ENCODE assay signal across 9 cellular contexts in genomic region chr2:234840336-234840735, GRCh38.
A peak's percentile ranks its signal among the peaks of the same experiment; 100 is the strongest.
DNase-seq lines count a peak whose midpoint lies in the region; FAIRE-seq and TF ChIP-seq lines count a peak whose summit lies in the region.
"Had no signal": no experiment of that assay in that cellular context is flagged by ENCODE, and none has a peak within 500 bp of the region (broad histone marks: within the 10 kb centered on the region; RNA-seq: fewer than 3 reads in every experiment).

No MANE protein-coding gene starts in this region.

- CTCF ChIA-PET in CD8-positive, alpha-beta memory T cell (lab: Charles Lee), result no interaction called here

- intact Hi-C loops in activated T-helper 2 cell treated with anti-CD3 and anti-CD28 coated beads, Interferon-gamma antibody, Interleukin-2, Interleukin-4, amounts not matched to agents 10 μg/mL and 5 μg/mL and 100 μg/mL, durations not matched to agents 14 hours and 24 hours and 36 hours (cut with micrococcal nuclease), result no loop called here

- H3K27ac ChIP-seq in CD8-positive, alpha-beta memory T cell (ENCODE audit: low read depth, low read length), result no peak overlapping the region
- H3K27ac ChIP-seq: 22Rv1 had no signal

- DNase-seq in DMS 273 (lab: John Stamatoyannopoulos, UW; ENCODE audit: unreplicated experiment) (peak; percentile 38), DMS 273 treated with DMSO at 0.1 percent for 48 hours (lab: John Stamatoyannopoulos, UW) (no peak), bronchial epithelial cell (ENCODE audit: low read depth) (peak; percentile 82), kidney glomerular epithelial cell (lab: John Stamatoyannopoulos, UW) (peak; percentile 99), type B pancreatic cell (ENCODE audit: extremely low spot score, unreplicated experiment) (no peak)
- no peak for DNase-seq in stimulated activated CD4-positive, alpha-beta T cell treated with anti-CD3 and anti-CD28 coated beads, Interleukin-2, amount 100 ng/mL, for 24 hours
- DNase-seq in CD8-positive, alpha-beta memory T cell, result no peak
- no peak for DNase-seq in activated T-helper 2 cell treated with anti-CD3 and anti-CD28 coated beads, Interferon-gamma antibody, Interleukin-2, Interleukin-4, amounts not matched to agents 10 μg/mL and 5 μg/mL and 100 μg/mL, durations not matched to agents 14 hours and 24 hours and 36 hours (ENCODE audit: low spot score)

- no peak overlapping the region for H3K4me3 ChIP-seq in bronchial epithelial cell (ENCODE audit: low read depth, low read length)
- no peak overlapping the region for H3K4me3 ChIP-seq in CD8-positive, alpha-beta memory T cell (ENCODE audit: low read length)

- no peaks in the 10 kb centered on the region for H3K27me3 ChIP-seq in bronchial epithelial cell (ENCODE audit: control insufficient read depth, insufficient read depth, low read length)
- no peaks in the 10 kb centered on the region for H3K27me3 ChIP-seq in CD8-positive, alpha-beta memory T cell (ENCODE audit: insufficient read depth, low read length, poor library complexity, severe bottlenecking)

- no peaks in the 10 kb centered on the region for H3K4me1 ChIP-seq in CD8-positive, alpha-beta memory T cell (ENCODE audit: insufficient read depth, low read length)

- no peak for TF ChIP-seq CTCF in bronchial epithelial cell (IDR thresholded peaks at IDR 0.05; ENCODE audit: insufficient read depth, low read length, severe bottlenecking)
- TF ChIP-seq CTCF in type B pancreatic cell (conservative IDR thresholded peaks at IDR 0.05), result no peak

- peak overlapping the region; percentile 74 for H3K27ac Mint-ChIP-seq in type B pancreatic cell
- H3K27ac Mint-ChIP-seq in CD8-positive, alpha-beta memory T cell, result no peak overlapping the region
- no peak overlapping the region for H3K27ac Mint-ChIP-seq in activated T-helper 2 cell treated with anti-CD3 and anti-CD28 coated beads, Interferon-gamma antibody, Interleukin-2, Interleukin-4, amounts not matched to agents 10 μg/mL and 5 μg/mL and 100 μg/mL, durations not matched to agents 14 hours and 24 hours and 36 hours

- H3K27me3 Mint-ChIP-seq in type B pancreatic cell, result no peaks in the 10 kb centered on the region
- peaks cover 0 to 32% of the 10 kb centered on the region in 2 donors for H3K27me3 Mint-ChIP-seq in CD8-positive, alpha-beta memory T cell
- no peaks in the 10 kb centered on the region for H3K27me3 Mint-ChIP-seq in activated T-helper 2 cell treated with anti-CD3 and anti-CD28 coated beads, Interferon-gamma antibody, Interleukin-2, Interleukin-4, amounts not matched to agents 10 μg/mL and 5 μg/mL and 100 μg/mL, durations not matched to agents 14 hours and 24 hours and 36 hours (ENCODE audit: low read depth)

- no peak for FAIRE-seq in bronchial epithelial cell (lab: Jason Lieb, UNC)

- peaks cover 5% of the 10 kb centered on the region for H3K36me3 Mint-ChIP-seq in type B pancreatic cell
- H3K36me3 Mint-ChIP-seq in CD8-positive, alpha-beta memory T cell, result no peaks in the 10 kb centered on the region
- no peaks in the 10 kb centered on the region for H3K36me3 Mint-ChIP-seq in activated T-helper 2 cell treated with anti-CD3 and anti-CD28 coated beads, Interferon-gamma antibody, Interleukin-2, Interleukin-4, amounts not matched to agents 10 μg/mL and 5 μg/mL and 100 μg/mL, durations not matched to agents 14 hours and 24 hours and 36 hours (ENCODE audit: low read depth)

- POLR2A ChIA-PET in CD8-positive, alpha-beta memory T cell (lab: Charles Lee), result no interaction called here

- peak overlapping the region; percentile 69 for H3K4me3 Mint-ChIP-seq in type B pancreatic cell
- no peak overlapping the region for H3K4me3 Mint-ChIP-seq in CD8-positive, alpha-beta memory T cell
- H3K4me3 Mint-ChIP-seq in activated T-helper 2 cell treated with anti-CD3 and anti-CD28 coated beads, Interferon-gamma antibody, Interleukin-2, Interleukin-4, amounts not matched to agents 10 μg/mL and 5 μg/mL and 100 μg/mL, durations not matched to agents 14 hours and 24 hours and 36 hours (ENCODE audit: low read depth), result no peak overlapping the region

- H3K9me3 ChIP-seq in CD8-positive, alpha-beta memory T cell (ENCODE audit: low read length), result no peaks in the 10 kb centered on the region

- H3K4me1 Mint-ChIP-seq in type B pancreatic cell (ENCODE audit: unreplicated experiment), result peaks cover 45% of the 10 kb centered on the region
- H3K4me1 Mint-ChIP-seq in CD8-positive, alpha-beta memory T cell, result no peaks in the 10 kb centered on the region
- H3K4me1 Mint-ChIP-seq in activated T-helper 2 cell treated with anti-CD3 and anti-CD28 coated beads, Interferon-gamma antibody, Interleukin-2, Interleukin-4, amounts not matched to agents 10 μg/mL and 5 μg/mL and 100 μg/mL, durations not matched to agents 14 hours and 24 hours and 36 hours (ENCODE audit: low read depth), result no peaks in the 10 kb centered on the region

- peaks cover 16% of the 10 kb centered on the region for H3K9me3 Mint-ChIP-seq in type B pancreatic cell
- H3K9me3 Mint-ChIP-seq in CD8-positive, alpha-beta memory T cell, result no peaks in the 10 kb centered on the region
- H3K9me3 Mint-ChIP-seq in activated T-helper 2 cell treated with anti-CD3 and anti-CD28 coated beads, Interferon-gamma antibody, Interleukin-2, Interleukin-4, amounts not matched to agents 10 μg/mL and 5 μg/mL and 100 μg/mL, durations not matched to agents 14 hours and 24 hours and 36 hours, result no peaks in the 10 kb centered on the region

- H3K36me3 ChIP-seq in bronchial epithelial cell (ENCODE audit: control insufficient read depth, insufficient read depth, low read length), result no peaks in the 10 kb centered on the region
- H3K36me3 ChIP-seq in CD8-positive, alpha-beta memory T cell (ENCODE audit: insufficient read depth, low read length), result no peaks in the 10 kb centered on the region

Comparison
In these comparisons a context has a peak if more than half of its experiments do, and no peak if none do; other contexts are left out.
1. DNase-seq: peak in DMS 273 (single experiment), bronchial epithelial cell (single experiment) and kidney glomerular epithelial cell (single experiment); none in DMS 273 treated with DMSO at 0.1 percent for 48 hours (single experiment), type B pancreatic cell (single experiment), stimulated activated CD4-positive, alpha-beta T cell treated with anti-CD3 and anti-CD28 coated beads, Interleukin-2, amount 100 ng/mL, for 24 hours (0 of 2), CD8-positive, alpha-beta memory T cell (0 of 5) and activated T-helper 2 cell treated with anti-CD3 and anti-CD28 coated beads, Interferon-gamma antibody, Interleukin-2, Interleukin-4, amounts not matched to agents 10 μg/mL and 5 μg/mL and 100 μg/mL, durations not matched to agents 14 hours and 24 hours and 36 hours (single experiment).